ENCODE assay signal across 36 cellular contexts in genomic region chr10:92436611-92437010, GRCh38.
"Had no signal": no experiment of that assay in that cellular context is flagged by ENCODE, and none has a peak within 500 bp of the region (broad histone marks: within the 10 kb centered on the region; RNA-seq: fewer than 3 reads in every experiment).

No MANE protein-coding gene starts in this region.

- H3K36me3 ChIP-seq: adrenal gland, brain microvascular endothelial cell, breast epithelium had no signal

- DNase-seq: activated CD4-positive, alpha-beta T cell treated with anti-CD3 and anti-CD28 coated beads for 1 hour; activated CD4-positive, alpha-beta T cell treated with anti-CD3 and anti-CD28 coated beads for 36 hours; activated CD4-positive, alpha-beta T cell treated with anti-CD3 and anti-CD28 coated beads for 48 hours; activated CD4-positive, alpha-beta T cell treated with anti-CD3 and anti-CD28 coated beads, Interleukin-2, amount 10 ng/mL, durations not matched to agents 7 days and 5 days; activated CD4-positive, alpha-beta T cell treated with anti-CD3 and anti-CD28 coated beads, Interleukin-2, amount 50 U/mL, for 48 hours; activated CD4-positive, CD25-positive, alpha-beta regulatory T cell; activated CD8-positive, alpha-beta T cell treated with anti-CD3 and anti-CD28 coated beads for 36 hours; activated effector memory CD4-positive, alpha-beta T cell treated with anti-CD3 and anti-CD28 coated beads, Interleukin-2, amount 50 U/mL, for 16 hours; activated gamma-delta T cell treated with Interleukin-2 at 50 U/mL for 16 hours; activated naive CD4-positive, alpha-beta T cell; activated naive CD4-positive, alpha-beta T cell treated with anti-CD3 and anti-CD28 coated beads for 36 hours; activated naive CD4-positive, alpha-beta T cell treated with anti-CD3 and anti-CD28 coated beads, Interleukin-2, amount 50 U/mL, for 16 hours; activated naive CD8-positive, alpha-beta T cell treated with anti-CD3 and anti-CD28 coated beads for 36 hours; activated T-cell treated with anti-CD3 and anti-CD28 coated beads for 4 hours; activated T-cell treated with anti-CD3 and anti-CD28 coated beads, Interleukin-2, amount 50 U/mL, for 1 hour; activated T-cell treated with anti-CD3 and anti-CD28 coated beads, Interleukin-2, amount 50 U/mL, for 4 hours; activated T-cell treated with anti-CD3 and anti-CD28 coated beads, Interleukin-2, amount 50 U/mL, for 72 hours; adrenal gland; amniotic stem cell; aorta; body of pancreas; brain microvascular endothelial cell; central memory CD4-positive, alpha-beta T cell; T-cell; T-helper 2 cell; T-helper 9 cell had no signal

- H3K4me1 Mint-ChIP-seq: activated CD4-positive, alpha-beta T cell treated with anti-CD3 and anti-CD28 coated beads for 36 hours; activated CD4-positive, alpha-beta T cell treated with anti-CD3 and anti-CD28 coated beads, Interleukin-2, amount 10 ng/mL, durations not matched to agents 7 days and 5 days; activated naive CD8-positive, alpha-beta T cell treated with anti-CD3 and anti-CD28 coated beads for 36 hours; activated T-helper 17 cell treated with anti-CD3 and anti-CD28 coated beads, Interleukin-2, amount 50 U/mL, for 72 hours; T-cell had no signal

- FAIRE-seq: astrocyte, colon, TTC549 had no signal

- ATAC-seq: activated CD4-positive, alpha-beta T cell treated with anti-CD3 and anti-CD28 coated beads for 36 hours; activated CD4-positive, CD25-positive, alpha-beta regulatory T cell treated with anti-CD3 and anti-CD28 coated beads, Interleukin-2, amount 50 U/mL, for 24 hours; activated CD8-positive, alpha-beta T cell treated with anti-CD3 and anti-CD28 coated beads for 36 hours; activated naive CD4-positive, alpha-beta T cell treated with anti-CD3 and anti-CD28 coated beads, Interleukin-2, amount 50 U/mL, for 72 hours; activated T-cell treated with anti-CD3 and anti-CD28 coated beads, Interleukin-2, amount 50 U/mL, for 4 hours; activated T-cell treated with anti-CD3 and anti-CD28 coated beads, Interleukin-2, amount 50 U/mL, for 72 hours; activated T-helper 17 cell treated with anti-CD3 and anti-CD28 coated beads, Interleukin-2, amount 50 U/mL, for 72 hours; body of pancreas; T-cell had no signal

- H3K4me3 ChIP-seq: adrenal gland, body of pancreas, breast epithelium had no signal

- H3K27ac ChIP-seq: adrenal gland, body of pancreas, brain microvascular endothelial cell, breast epithelium, VCaP had no signal

- H3K36me3 Mint-ChIP-seq: activated naive CD4-positive, alpha-beta T cell treated with anti-CD3 and anti-CD28 coated beads, Interleukin-2, amount 50 U/mL, for 72 hours; activated naive CD8-positive, alpha-beta T cell treated with anti-CD3 and anti-CD28 coated beads for 36 hours; T-cell had no signal

- H3K27me3 Mint-ChIP-seq: activated CD4-positive, alpha-beta T cell treated with anti-CD3 and anti-CD28 coated beads for 36 hours; activated CD4-positive, alpha-beta T cell treated with anti-CD3 and anti-CD28 coated beads, Interleukin-2, amount 10 ng/mL, durations not matched to agents 7 days and 5 days; activated CD8-positive, alpha-beta T cell treated with anti-CD3 and anti-CD28 coated beads for 36 hours; activated naive CD8-positive, alpha-beta T cell treated with anti-CD3 and anti-CD28 coated beads for 36 hours; activated T-helper 17 cell treated with anti-CD3 and anti-CD28 coated beads, Interleukin-2, amount 50 U/mL, for 72 hours; T-cell had no signal

- H3K4me1 ChIP-seq: adrenal gland, body of pancreas, breast epithelium had no signal

- H3K27ac Mint-ChIP-seq: activated CD4-positive, alpha-beta T cell treated with anti-CD3 and anti-CD28 coated beads for 36 hours; activated CD4-positive, alpha-beta T cell treated with anti-CD3 and anti-CD28 coated beads, Interleukin-2, amount 10 ng/mL, durations not matched to agents 7 days and 5 days; activated CD8-positive, alpha-beta T cell treated with anti-CD3 and anti-CD28 coated beads for 36 hours; activated naive CD4-positive, alpha-beta T cell treated with anti-CD3 and anti-CD28 coated beads for 36 hours; activated naive CD4-positive, alpha-beta T cell treated with anti-CD3 and anti-CD28 coated beads, Interleukin-2, amount 50 U/mL, for 72 hours; activated naive CD8-positive, alpha-beta T cell treated with anti-CD3 and anti-CD28 coated beads for 36 hours; activated T-cell treated with anti-CD3 and anti-CD28 coated beads, Interleukin-2, amount 50 U/mL, for 72 hours; activated T-helper 1 cell treated with anti-CD3 and anti-CD28 coated beads, Interleukin-12 subunit alpha, Interleukin-12 subunit beta, Interleukin-2, Interleukin-4 antibody, amounts not matched to agents 30 ng/mL and 10 ng/mL and 1 ng/mL, durations not matched to agents 14 hours and 24 hours and 36 hours; activated T-helper 17 cell treated with anti-CD3 and anti-CD28 coated beads, Interleukin-2, amount 50 U/mL, for 72 hours; T-cell; T-helper 2 cell treated with Interferon-gamma antibody and Interleukin-4, amounts not matched to agents 5 μg/mL and 100 μg/mL, for 36 hours had no signal

- H3K9me3 ChIP-seq: adrenal gland, body of pancreas, breast epithelium had no signal

- H3K27me3 ChIP-seq: adrenal gland, body of pancreas, brain microvascular endothelial cell, breast epithelium had no signal

- H3K4me3 Mint-ChIP-seq: activated CD4-positive, alpha-beta T cell treated with anti-CD3 and anti-CD28 coated beads for 36 hours; activated CD4-positive, alpha-beta T cell treated with anti-CD3 and anti-CD28 coated beads, Interleukin-2, amount 10 ng/mL, durations not matched to agents 7 days and 5 days; activated CD8-positive, alpha-beta T cell treated with anti-CD3 and anti-CD28 coated beads for 36 hours; activated naive CD4-positive, alpha-beta T cell treated with anti-CD3 and anti-CD28 coated beads for 36 hours; activated naive CD8-positive, alpha-beta T cell treated with anti-CD3 and anti-CD28 coated beads for 36 hours; activated T-cell treated with anti-CD3 and anti-CD28 coated beads, Interleukin-2, amount 50 U/mL, for 4 hours; activated T-cell treated with anti-CD3 and anti-CD28 coated beads, Interleukin-2, amount 50 U/mL, for 72 hours; activated T-helper 1 cell treated with anti-CD3 and anti-CD28 coated beads, Interleukin-12 subunit alpha, Interleukin-12 subunit beta, Interleukin-2, Interleukin-4 antibody, amounts not matched to agents 30 ng/mL and 10 ng/mL and 1 ng/mL, durations not matched to agents 14 hours and 24 hours and 36 hours; activated T-helper 17 cell treated with anti-CD3 and anti-CD28 coated beads, Interleukin-2, amount 50 U/mL, for 72 hours; T-cell; T-helper 2 cell treated with Interferon-gamma antibody and Interleukin-4, amounts not matched to agents 5 μg/mL and 100 μg/mL, for 36 hours had no signal

- H3K9me3 Mint-ChIP-seq: activated CD4-positive, alpha-beta T cell treated with anti-CD3 and anti-CD28 coated beads, Interleukin-2, amount 10 ng/mL, durations not matched to agents 7 days and 5 days; activated CD8-positive, alpha-beta T cell treated with anti-CD3 and anti-CD28 coated beads for 36 hours; activated naive CD4-positive, alpha-beta T cell treated with anti-CD3 and anti-CD28 coated beads for 36 hours; activated naive CD4-positive, alpha-beta T cell treated with anti-CD3 and anti-CD28 coated beads, Interleukin-2, amount 50 U/mL, for 72 hours; activated naive CD8-positive, alpha-beta T cell treated with anti-CD3 and anti-CD28 coated beads for 36 hours; activated T-cell treated with anti-CD3 and anti-CD28 coated beads, Interleukin-2, amount 50 U/mL, for 4 hours; activated T-cell treated with anti-CD3 and anti-CD28 coated beads, Interleukin-2, amount 50 U/mL, for 72 hours; activated T-helper 1 cell treated with anti-CD3 and anti-CD28 coated beads, Interleukin-12 subunit alpha, Interleukin-12 subunit beta, Interleukin-2, Interleukin-4 antibody, amounts not matched to agents 30 ng/mL and 10 ng/mL and 1 ng/mL, durations not matched to agents 14 hours and 24 hours and 36 hours; activated T-helper 17 cell treated with anti-CD3 and anti-CD28 coated beads, Interleukin-2, amount 50 U/mL, for 72 hours; T-cell; T-helper 2 cell treated with Interferon-gamma antibody and Interleukin-4, amounts not matched to agents 5 μg/mL and 100 μg/mL, for 36 hours had no signal
